Comparison of ENCODE assay signal across 8 cellular contexts in the genomic region with DNA sequence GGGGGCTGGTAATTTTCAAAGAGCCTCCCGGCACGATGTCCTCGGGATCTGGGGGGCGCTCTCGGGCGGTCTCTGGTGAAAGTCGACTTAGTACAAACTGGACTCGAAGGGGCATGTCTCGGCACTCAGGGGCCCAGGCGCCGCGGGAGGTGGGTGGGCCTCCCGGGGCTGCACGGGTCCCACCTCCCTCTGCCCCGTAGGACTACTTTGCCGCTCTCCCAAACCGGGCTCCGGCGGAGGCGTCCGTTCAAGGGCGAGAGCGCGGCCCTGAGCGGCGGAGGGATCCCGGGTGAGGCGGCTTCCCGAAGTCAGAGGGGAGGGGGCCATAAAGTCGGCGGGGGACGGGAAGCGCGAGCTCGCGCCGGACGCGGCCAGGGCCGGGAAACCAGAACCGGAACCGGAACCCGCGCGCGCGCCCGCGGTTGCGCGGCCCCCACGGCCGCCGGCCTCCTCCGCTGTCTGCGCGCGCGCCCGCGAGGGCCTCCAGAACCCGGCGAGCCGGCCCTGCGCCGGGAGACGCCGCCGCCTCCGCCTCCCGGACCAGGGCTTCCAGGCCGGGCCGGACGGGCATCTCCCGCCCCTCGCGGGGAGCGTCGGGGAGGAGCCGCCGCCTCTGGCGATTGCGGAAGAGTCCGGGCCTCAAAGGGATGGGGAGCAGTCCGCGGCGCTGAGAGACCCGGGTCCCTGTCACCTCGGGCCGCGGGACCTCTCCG.
A peak's percentile ranks its signal among the peaks of the same experiment; 100 is the strongest.
DNase-seq lines count a peak whose midpoint lies in the region; ATAC-seq lines count a peak whose summit lies in the region.

A gene with protein sequence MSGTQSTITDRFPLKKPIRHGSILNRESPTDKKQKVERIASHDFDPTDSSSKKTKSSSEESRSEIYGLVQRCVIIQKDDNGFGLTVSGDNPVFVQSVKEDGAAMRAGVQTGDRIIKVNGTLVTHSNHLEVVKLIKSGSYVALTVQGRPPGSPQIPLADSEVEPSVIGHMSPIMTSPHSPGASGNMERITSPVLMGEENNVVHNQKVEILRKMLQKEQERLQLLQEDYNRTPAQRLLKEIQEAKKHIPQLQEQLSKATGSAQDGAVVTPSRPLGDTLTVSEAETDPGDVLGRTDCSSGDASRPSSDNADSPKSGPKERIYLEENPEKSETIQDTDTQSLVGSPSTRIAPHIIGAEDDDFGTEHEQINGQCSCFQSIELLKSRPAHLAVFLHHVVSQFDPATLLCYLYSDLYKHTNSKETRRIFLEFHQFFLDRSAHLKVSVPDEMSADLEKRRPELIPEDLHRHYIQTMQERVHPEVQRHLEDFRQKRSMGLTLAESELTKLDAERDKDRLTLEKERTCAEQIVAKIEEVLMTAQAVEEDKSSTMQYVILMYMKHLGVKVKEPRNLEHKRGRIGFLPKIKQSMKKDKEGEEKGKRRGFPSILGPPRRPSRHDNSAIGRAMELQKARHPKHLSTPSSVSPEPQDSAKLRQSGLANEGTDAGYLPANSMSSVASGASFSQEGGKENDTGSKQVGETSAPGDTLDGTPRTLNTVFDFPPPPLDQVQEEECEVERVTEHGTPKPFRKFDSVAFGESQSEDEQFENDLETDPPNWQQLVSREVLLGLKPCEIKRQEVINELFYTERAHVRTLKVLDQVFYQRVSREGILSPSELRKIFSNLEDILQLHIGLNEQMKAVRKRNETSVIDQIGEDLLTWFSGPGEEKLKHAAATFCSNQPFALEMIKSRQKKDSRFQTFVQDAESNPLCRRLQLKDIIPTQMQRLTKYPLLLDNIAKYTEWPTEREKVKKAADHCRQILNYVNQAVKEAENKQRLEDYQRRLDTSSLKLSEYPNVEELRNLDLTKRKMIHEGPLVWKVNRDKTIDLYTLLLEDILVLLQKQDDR (N-terminal part only) (plus strand): TSS at position 486 of the 713 bp plus-strand sequence. CDS start 831 bp downstream, outside the sequence.

- ATAC-seq in GM19043 (IDR thresholded peaks at IDR 0.05; ENCODE audit: low read depth, unreplicated experiment) (peak; percentile 43), HG03439 (IDR thresholded peaks at IDR 0.05; ENCODE audit: unreplicated experiment) (peak; percentile 70)

- peaks cover 10% of the 10 kb centered on the region for H3K27me3 ChIP-seq in effector memory CD4-positive, alpha-beta T cell (replicated peaks; ENCODE audit: control insufficient read depth, insufficient read depth, low read length, poor library complexity, severe bottlenecking)

- H3K27ac ChIP-seq in effector memory CD4-positive, alpha-beta T cell (ENCODE audit: insufficient read depth, low read length, poor library complexity, severe bottlenecking), result no peak within 1 kb of the TSS

- DNase-seq in AG20443 (ENCODE audit: low spot score) (peak; percentile 98), NCI-H774 (lab: John Stamatoyannopoulos, UW) (peak; percentile 99), medulla oblongata (ENCODE audit: extremely low spot score) (peak; percentile 94)
- DNase-seq in activated CD8-positive, alpha-beta memory T cell treated with anti-CD3 and anti-CD28 coated beads for 4 hours (ENCODE audit: low read depth in 2 of 2), result peak; percentile 58 to 65
- DNase-seq in effector memory CD4-positive, alpha-beta T cell, result peak; percentile 44 to 63 (median 52)
- DNase-seq in stimulated activated CD4-positive, alpha-beta T cell treated with anti-CD3 and anti-CD28 coated beads, TNF-alpha, amount 100 ng/mL, for 4 hours (ENCODE audit: low read depth in 3 of 3), result peak; percentile 57 to 73 (median 68)

- H3K9me3 ChIP-seq in effector memory CD4-positive, alpha-beta T cell (ENCODE audit: control insufficient read depth, low read length), result no peaks in the 10 kb centered on the region

- no peaks in the 10 kb centered on the region for H3K36me3 ChIP-seq in effector memory CD4-positive, alpha-beta T cell (ENCODE audit: control insufficient read depth, insufficient read depth, low read length)

- peak within 1 kb of the TSS; percentile 67 for H3K4me3 ChIP-seq in effector memory CD4-positive, alpha-beta T cell (ENCODE audit: insufficient read depth, low read depth, low read length, poor library complexity, severe bottlenecking)

- H3K4me1 ChIP-seq in effector memory CD4-positive, alpha-beta T cell (ENCODE audit: control insufficient read depth, insufficient read depth, low read length, poor library complexity, severe bottlenecking), result peaks cover 19% of the 10 kb centered on the region
